ENCODE assay signal across 8 cellular contexts in genomic region chr10:29858352-29859267, GRCh38.
DNase-seq lines count a peak whose midpoint lies in the region; ATAC-seq and TF ChIP-seq lines count a peak whose summit lies in the region.

No MANE protein-coding gene starts in this region.

- H3K36me3 ChIP-seq in body of pancreas (replicated peaks in 1 of 2; ENCODE audit: insufficient read depth in 1 of 2, low read depth in 2 of 2): no peaks in the 10 kb centered on the region

- no peak overlapping the region for H3K4me3 ChIP-seq in body of pancreas

- ATAC-seq in body of pancreas (peak; percentile 88), GM18502 (IDR thresholded peaks at IDR 0.05; ENCODE audit: poor library complexity, unreplicated experiment) (no peak), HG02678 (IDR thresholded peaks at IDR 0.05; ENCODE audit: unreplicated experiment) (no peak), HG02938 (IDR thresholded peaks at IDR 0.05; ENCODE audit: unreplicated experiment) (no peak)

- WGBS in body of pancreas, 2 donors: 15 to 20% methylated on average over 11 of the region's 11 CpGs

- H3K4me1 ChIP-seq in body of pancreas: peaks cover 9% of the 10 kb centered on the region

- H3K9me3 ChIP-seq in body of pancreas: no peaks in the 10 kb centered on the region

- TF ChIP-seq POLR2A in body of pancreas (IDR thresholded peaks at IDR 0.05): no peak

- H3K27me3 ChIP-seq in body of pancreas: no peaks in the 10 kb centered on the region

- peak; percentile 81 for TF ChIP-seq CTCF in AG09319 (IDR thresholded peaks at IDR 0.05; ENCODE audit: low read depth, low read length)
- TF ChIP-seq CTCF in body of pancreas (IDR thresholded peaks at IDR 0.05): peak; percentile 51 to 78 (median 67)

- intact Hi-C loops in body of pancreas (cut with DNase I): no loop called here

- H3K27ac ChIP-seq in body of pancreas: peak overlapping the region in 1 of 4 donors; percentile 40

- DNase-seq in AG09319 (ENCODE audit: extremely low read depth, low read depth) (peak; percentile 53), HuH-7 (ENCODE audit: low spot score) (peak; percentile 52), body of pancreas (peak; percentile 68 to 73 (median 68)), kidney glomerular epithelial cell (lab: John Stamatoyannopoulos, UW) (peak; percentile 80), ureter (ENCODE audit: low spot score) (peak; percentile 79)
